3 cellular contexts compared by ENCODE assay signal in genomic region chr10:50390302-50390701, GRCh38.
TF ChIP-seq lines count a peak whose summit lies in the region.

No MANE protein-coding gene starts in this region.

TF ChIP-seq in liver, 16 proteins besides CTCF, POLR2A, EP300 and RAD21:
- TF ChIP-seq NR2F2 (IDR thresholded peaks at IDR 0.05), result no peak
- TF ChIP-seq JUND (IDR thresholded peaks at IDR 0.05), result no peak
- no peak for TF ChIP-seq HNF4G (IDR thresholded peaks at IDR 0.05)
- TF ChIP-seq RXRA (IDR thresholded peaks at IDR 0.05), result no peak

TF ChIP-seq in HepG2, 621 proteins besides CTCF, POLR2A, EP300 and RAD21:
- TF ChIP-seq ZNF367 (CRISPR knock-in tag; IDR thresholded peaks at IDR 0.05; ENCODE audit: borderline replicate concordance) (no peak), UBTF (CRISPR knock-in tag; IDR thresholded peaks at IDR 0.05) (no peak), MYNN (CRISPR knock-in tag; IDR thresholded peaks at IDR 0.05; ENCODE audit: low read depth) (no peak), KMT2A (CRISPR knock-in tag; IDR thresholded peaks at IDR 0.05) (no peak), ZNF772 (CRISPR knock-in tag; IDR thresholded peaks at IDR 0.05) (no peak), POLR2AphosphoS5 (IDR thresholded peaks at IDR 0.05; ENCODE audit: low read depth, low read length) (no peak), MAFG (CRISPR knock-in tag; IDR thresholded peaks at IDR 0.05) (no peak), ZNF563 (CRISPR knock-in tag; IDR thresholded peaks at IDR 0.05) (no peak), GATA4 (IDR thresholded peaks at IDR 0.05; ENCODE audit: borderline replicate concordance, low read depth) (no peak), MAFK (conservative IDR thresholded peaks at IDR 0.05 in 1 of 2, IDR thresholded peaks at IDR 0.05 in 1 of 2; ENCODE audit: low read length in 2 of 2) (no peak), IRF2 (CRISPR knock-in tag; IDR thresholded peaks at IDR 0.05) (no peak)

TF ChIP-seq in H1, 55 proteins besides CTCF, POLR2A, EP300 and RAD21:
- TF ChIP-seq TEAD4 (IDR thresholded peaks at IDR 0.05; ENCODE audit: low read depth, low read length) (no peak), RFX5 (IDR thresholded peaks at IDR 0.05; ENCODE audit: borderline replicate concordance, low read depth, low read length) (no peak), TAF7 (optimal IDR thresholded peaks at IDR 0.05; ENCODE audit: borderline replicate concordance, low read depth, low read length) (no peak), CTBP2 (IDR thresholded peaks at IDR 0.05; ENCODE audit: borderline replicate concordance, insufficient read depth, insufficient read length, low read length) (no peak), RBBP5 (IDR thresholded peaks at IDR 0.05; ENCODE audit: borderline replicate concordance, low read depth, low read length) (no peak), HDAC2 (IDR thresholded peaks at IDR 0.05; ENCODE audit: borderline replicate concordance in 1 of 2, low read depth in 2 of 2, low read length in 2 of 2) (no peak), GABPA (IDR thresholded peaks at IDR 0.05; ENCODE audit: borderline replicate concordance, insufficient read depth, low read length) (no peak), CBX5 (IDR thresholded peaks at IDR 0.05; ENCODE audit: low read depth, low read length) (no peak), CREB1 (IDR thresholded peaks at IDR 0.05) (no peak), SAP30 (IDR thresholded peaks at IDR 0.05; ENCODE audit: insufficient read depth, insufficient replicate concordance, low read length) (no peak), POU5F1 (IDR thresholded peaks at IDR 0.05; ENCODE audit: low read depth, low read length) (no peak), POLR2AphosphoS5 (IDR thresholded peaks at IDR 0.05; ENCODE audit: low read depth, low read length) (no peak), RNF2 (IDR thresholded peaks at IDR 0.05; ENCODE audit: borderline replicate concordance, low read depth, low read length, missing control alignments, poor library complexity, severe bottlenecking) (no peak), EZH2 (IDR thresholded peaks at IDR 0.05; ENCODE audit: low read depth, low read length, severe bottlenecking) (no peak), E2F6 (IDR thresholded peaks at IDR 0.05) (no peak), EGR1 (IDR thresholded peaks at IDR 0.05; ENCODE audit: borderline replicate concordance, low read depth, low read length) (no peak), SP1 (IDR thresholded peaks at IDR 0.05; ENCODE audit: low read depth, low read length) (no peak)
- TF ChIP-seq, protein P1, sequence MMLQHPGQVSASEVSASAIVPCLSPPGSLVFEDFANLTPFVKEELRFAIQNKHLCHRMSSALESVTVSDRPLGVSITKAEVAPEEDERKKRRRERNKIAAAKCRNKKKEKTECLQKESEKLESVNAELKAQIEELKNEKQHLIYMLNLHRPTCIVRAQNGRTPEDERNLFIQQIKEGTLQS (IDR thresholded peaks at IDR 0.05; ENCODE audit: insufficient read depth, low read depth, low read length), result no peak
- TF ChIP-seq, protein P2, sequence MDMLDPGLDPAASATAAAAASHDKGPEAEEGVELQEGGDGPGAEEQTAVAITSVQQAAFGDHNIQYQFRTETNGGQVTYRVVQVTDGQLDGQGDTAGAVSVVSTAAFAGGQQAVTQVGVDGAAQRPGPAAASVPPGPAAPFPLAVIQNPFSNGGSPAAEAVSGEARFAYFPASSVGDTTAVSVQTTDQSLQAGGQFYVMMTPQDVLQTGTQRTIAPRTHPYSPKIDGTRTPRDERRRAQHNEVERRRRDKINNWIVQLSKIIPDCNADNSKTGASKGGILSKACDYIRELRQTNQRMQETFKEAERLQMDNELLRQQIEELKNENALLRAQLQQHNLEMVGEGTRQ (IDR thresholded peaks at IDR 0.05; ENCODE audit: low read length), result no peak
